9 cellular contexts compared by ENCODE assay signal in genomic region chr1:208219659-208220282, GRCh38. TPM values are rescaled to one million over a fixed set of nuclear protein-coding genes. Genes with fewer than 3 reads are reported as not detected.
DNase-seq lines count a peak whose midpoint lies in the region; ATAC-seq and TF ChIP-seq lines count a peak whose summit lies in the region.
"Had no signal": no experiment of that assay in that cellular context is flagged by ENCODE, and none has a peak within 500 bp of the region (broad histone marks: within the 10 kb centered on the region; RNA-seq: fewer than 3 reads in every experiment).

No MANE protein-coding gene starts in this region.

- intact Hi-C loops in ascending aorta (cut with DNase I) (loop anchor here (1.0 to 10.0 kb wide), 4 partner anchors 11 to 1715 kb away; partner anchors contain the start of gene RASSF5), left ventricle myocardium superior (cut with micrococcal nuclease) (no loop called here)

- H3K36me3 ChIP-seq in ascending aorta (peaks cover 10 to 25% of the 10 kb centered on the region in 2 donors), skeletal muscle tissue (ENCODE audit: control insufficient read depth in 3 of 3, insufficient read depth in 3 of 3, low read length in 3 of 3) (peaks cover 21 to 22% (median 22%) of the 10 kb centered on the region in 3 donors), BE2C (peaks cover 29% of the 10 kb centered on the region)

- H3K27ac ChIP-seq in ascending aorta: peak overlapping the region; percentile 81 to 92
- peak overlapping the region; percentile 82 for H3K27ac ChIP-seq in skeletal muscle tissue (ENCODE audit: low read depth, low read length)
- H3K27ac ChIP-seq: HL-60 had no signal

- no peaks in the 10 kb centered on the region for H3K27me3 ChIP-seq in ascending aorta
- no peaks in the 10 kb centered on the region for H3K27me3 ChIP-seq in skeletal muscle tissue (ENCODE audit: control insufficient read depth in 3 of 3, insufficient read depth in 3 of 3, low read length in 3 of 3)
- H3K27me3 ChIP-seq in BE2C: no peaks in the 10 kb centered on the region

- DNase-seq in HPDE6-E6E7 (ENCODE audit: extremely low spot score) (peak; percentile 85), ascending aorta (ENCODE audit: low spot score in 2 of 2) (peak; percentile 69 to 93), left ventricle myocardium superior (peak; percentile 74), putamen (ENCODE audit: low spot score) (no peak), BE2C (no peak)

- H3K4me1 ChIP-seq in ascending aorta (peaks cover 16 to 46% of the 10 kb centered on the region in 2 donors), skeletal muscle tissue (ENCODE audit: control insufficient read depth in 3 of 3, insufficient read depth in 3 of 3, low read length in 3 of 3) (peaks cover 61 to 71% (median 67%) of the 10 kb centered on the region in 3 donors), BE2C (no peaks in the 10 kb centered on the region)

- TF ChIP-seq CTCF in ascending aorta (IDR thresholded peaks at IDR 0.05) (no peak), BE2C (IDR thresholded peaks at IDR 0.05; ENCODE audit: low read depth, low read length) (no peak)

- peak overlapping the region; percentile 53 to 74 (median 60) for H3K9ac ChIP-seq in skeletal muscle tissue (ENCODE audit: low read depth in 1 of 3, low read length in 3 of 3)

- ATAC-seq in left ventricle myocardium superior (peak; percentile 83), GM21447 (IDR thresholded peaks at IDR 0.05; ENCODE audit: unreplicated experiment) (no peak), GM21367 (IDR thresholded peaks at IDR 0.05; ENCODE audit: unreplicated experiment) (no peak)

- no peak overlapping the region for H3K4me3 ChIP-seq in ascending aorta
- peak overlapping the region; percentile 11 to 49 (median 37) for H3K4me3 ChIP-seq in skeletal muscle tissue (ENCODE audit: low read length in 3 of 3)
- H3K4me3 ChIP-seq in BE2C (ENCODE audit: low read depth, low read length): no peak overlapping the region

- no peaks in the 10 kb centered on the region for H3K9me3 ChIP-seq in ascending aorta
- H3K9me3 ChIP-seq in skeletal muscle tissue (ENCODE audit: control insufficient read depth in 3 of 3, low read length in 3 of 3): no peaks in the 10 kb centered on the region
- no peaks in the 10 kb centered on the region for H3K9me3 ChIP-seq in BE2C

RNA-seq across cellular contexts. Expression of gene PLXNA2, which starts 24.4 kb away (rescaled TPM):
- total RNA-seq in ascending aorta: 33.0 TPM
- total RNA-seq in left ventricle myocardium superior: 12.1 TPM
- total RNA-seq in skeletal muscle tissue: 14.1 TPM
- 11.4 TPM for polyA plus RNA-seq in BE2C (2012; ENCODE audit: insufficient read depth, insufficient read length, low read depth)

Comparison
In these comparisons a context has a peak if more than half of its experiments do, and no peak if none do; other contexts are left out.
1. DNase-seq: peak in HPDE6-E6E7 (single experiment), ascending aorta (2 of 2) and left ventricle myocardium superior (single experiment); none in putamen (single experiment) and BE2C (single experiment).
2. H3K4me3 ChIP-seq: peak in skeletal muscle tissue (3 of 3); none in ascending aorta (0 of 2) and BE2C (single experiment).